ENCODE assay signal across 11 cellular contexts in genomic region chr18:48037481-48038271, GRCh38.
DNase-seq lines count a peak whose midpoint lies in the region; ATAC-seq and TF ChIP-seq lines count a peak whose summit lies in the region.
"Had no signal": no experiment of that assay in that cellular context is flagged by ENCODE, and none has a peak within 500 bp of the region (broad histone marks: within the 10 kb centered on the region; RNA-seq: fewer than 3 reads in every experiment).

No MANE protein-coding gene starts in this region.

- H3K9me3 Mint-ChIP-seq in activated naive CD8-positive, alpha-beta T cell treated with anti-CD3 and anti-CD28 coated beads for 36 hours = no peaks in the 10 kb centered on the region

- DNase-seq in AG10803 (ENCODE audit: low read depth) (no peak), KBM-7 (peak; percentile 56), astrocyte of the spinal cord (ENCODE audit: low read depth, low spot score) (no peak), left kidney (ENCODE audit: low read depth, low spot score) (peak; percentile 55), DMS153 treated with DMSO at 0.1 percent for 48 hours (lab: John Stamatoyannopoulos, UW; ENCODE audit: unreplicated experiment) (no peak), SIG-M5 (lab: John Stamatoyannopoulos, UW) (no peak)
- no peak for DNase-seq in activated naive CD8-positive, alpha-beta T cell treated with anti-CD3 and anti-CD28 coated beads for 36 hours
- DNase-seq: activated T-cell treated with anti-CD3 and anti-CD28 coated beads for 4 hours, psoas muscle, substantia nigra had no signal

- no peaks in the 10 kb centered on the region for H3K4me1 Mint-ChIP-seq in activated naive CD8-positive, alpha-beta T cell treated with anti-CD3 and anti-CD28 coated beads for 36 hours

- no peak overlapping the region for H3K27ac Mint-ChIP-seq in activated naive CD8-positive, alpha-beta T cell treated with anti-CD3 and anti-CD28 coated beads for 36 hours

- no peak overlapping the region for H3K4me3 ChIP-seq in AG10803 (ENCODE audit: low read length)
- H3K4me3 ChIP-seq in astrocyte of the spinal cord (ENCODE audit: low read depth, low read length) = no peak overlapping the region
- H3K4me3 ChIP-seq: psoas muscle had no signal

- no peaks in the 10 kb centered on the region for H3K27me3 Mint-ChIP-seq in activated naive CD8-positive, alpha-beta T cell treated with anti-CD3 and anti-CD28 coated beads for 36 hours

- no peak for ATAC-seq in GM21447 (IDR thresholded peaks at IDR 0.05; ENCODE audit: unreplicated experiment)

- in situ Hi-C loops in KBM-7 (cut with MboI; ENCODE audit: low pct_unique_long_range_greater_than_20kb, low sequenced_read_pairs) (loop anchor here (10.0 kb wide), 1 partner anchor 407 kb away; no protein-coding TSS in a partner anchor), astrocyte of the spinal cord (cut with HindIII; ENCODE audit: low sequenced_read_pairs) (no loop called here)

- no peaks in the 10 kb centered on the region for H3K36me3 Mint-ChIP-seq in activated naive CD8-positive, alpha-beta T cell treated with anti-CD3 and anti-CD28 coated beads for 36 hours

- no peak overlapping the region for H3K4me3 Mint-ChIP-seq in activated naive CD8-positive, alpha-beta T cell treated with anti-CD3 and anti-CD28 coated beads for 36 hours

- TF ChIP-seq CTCF in AG10803 (conservative IDR thresholded peaks at IDR 0.05; ENCODE audit: low read length) (0 out of 2 replicates have a peak, but pooled peaks have one; percentile 7), astrocyte of the spinal cord (IDR thresholded peaks at IDR 0.05; ENCODE audit: low read depth, low read length) (peak; percentile 5)

Comparison
In these comparisons a context has a peak if more than half of its experiments do, and no peak if none do; other contexts are left out.
1. DNase-seq: peak in KBM-7 (single experiment) and left kidney (single experiment); none in AG10803 (single experiment), astrocyte of the spinal cord (single experiment), DMS153 treated with DMSO at 0.1 percent for 48 hours (single experiment), activated naive CD8-positive, alpha-beta T cell treated with anti-CD3 and anti-CD28 coated beads for 36 hours (single experiment) and SIG-M5 (single experiment).